14 cellular contexts compared by ENCODE assay signal in genomic region chr12:110590059-110590458, GRCh38. TPM values are rescaled to one million over a fixed set of nuclear protein-coding genes. Genes with fewer than 3 reads are reported as not detected.
DNase-seq lines count a peak whose midpoint lies in the region; ATAC-seq and TF ChIP-seq lines count a peak whose summit lies in the region.
"Had no signal": no experiment of that assay in that cellular context is flagged by ENCODE, and none has a peak within 500 bp of the region (broad histone marks: within the 10 kb centered on the region; RNA-seq: fewer than 3 reads in every experiment).

No MANE protein-coding gene starts in this region.

- H3K36me3 Mint-ChIP-seq in activated T-helper 2 cell treated with anti-CD3 and anti-CD28 coated beads, Interferon-gamma antibody, Interleukin-2, Interleukin-4, amounts not matched to agents 10 μg/mL and 5 μg/mL and 100 μg/mL, durations not matched to agents 14 hours and 24 hours and 36 hours (ENCODE audit: low read depth) = no peaks in the 10 kb centered on the region

- no peaks in the 10 kb centered on the region for H3K27me3 Mint-ChIP-seq in activated T-helper 2 cell treated with anti-CD3 and anti-CD28 coated beads, Interferon-gamma antibody, Interleukin-2, Interleukin-4, amounts not matched to agents 10 μg/mL and 5 μg/mL and 100 μg/mL, durations not matched to agents 14 hours and 24 hours and 36 hours (ENCODE audit: low read depth)

- WGBS in heart right ventricle, 2 donors = 100% methylated on average over 1 of the region's 1 CpG
- 95% methylated on average over 1 of the region's 1 CpG for WGBS in right cardiac atrium
- WGBS in upper lobe of left lung, 2 donors = 83 to 100% methylated on average over 1 of the region's 1 CpG

- TF ChIP-seq EP300 in upper lobe of left lung (IDR thresholded peaks at IDR 0.05) = no peak

- DNase-seq in heart right ventricle (no peak), right cardiac atrium (no peak), upper lobe of left lung (no peak), AG20443 (ENCODE audit: low spot score) (no peak), NCI-H2171 treated with DMSO at 0.1 percent for 48 hours (lab: John Stamatoyannopoulos, UW) (no peak), NCI-H748 treated with DMSO at 0.1 percent for 48 hours (lab: John Stamatoyannopoulos, UW) (no peak)
- DNase-seq in activated T-helper 2 cell treated with anti-CD3 and anti-CD28 coated beads, Interferon-gamma antibody, Interleukin-2, Interleukin-4, amounts not matched to agents 10 μg/mL and 5 μg/mL and 100 μg/mL, durations not matched to agents 14 hours and 24 hours and 36 hours (ENCODE audit: low spot score) = no peak
- DNase-seq: activated effector memory CD4-positive, alpha-beta T cell treated with anti-CD3 and anti-CD28 coated beads, Interleukin-2, amount 50 U/mL, for 16 hours; caudate nucleus; DMS79; NCI-H2171; uterus had no signal

- no peak overlapping the region for H3K4me3 Mint-ChIP-seq in activated T-helper 2 cell treated with anti-CD3 and anti-CD28 coated beads, Interferon-gamma antibody, Interleukin-2, Interleukin-4, amounts not matched to agents 10 μg/mL and 5 μg/mL and 100 μg/mL, durations not matched to agents 14 hours and 24 hours and 36 hours (ENCODE audit: low read depth)

- peaks cover 3 to 45% (median 22%) of the 10 kb centered on the region in 9 donors for H3K4me1 ChIP-seq in heart right ventricle
- H3K4me1 ChIP-seq in right cardiac atrium (ENCODE audit: control insufficient read depth, insufficient read depth, low read length) = no peaks in the 10 kb centered on the region
- H3K4me1 ChIP-seq in muscle layer of duodenum (ENCODE audit: control insufficient read depth in 1 of 2, insufficient read depth in 2 of 2, low read length in 2 of 2) = peaks cover 12 to 14% of the 10 kb centered on the region in 2 donors
- H3K4me1 ChIP-seq in upper lobe of left lung = peaks cover 23 to 48% (median 31%) of the 10 kb centered on the region in 4 donors
- H3K4me1 ChIP-seq: uterus had no signal

- no peak overlapping the region for H3K4me3 ChIP-seq in heart right ventricle
- H3K4me3 ChIP-seq in right cardiac atrium (ENCODE audit: low read length) = no peak overlapping the region
- no peak overlapping the region for H3K4me3 ChIP-seq in muscle layer of duodenum (ENCODE audit: low read depth in 1 of 2, low read length in 2 of 2)
- no peak overlapping the region for H3K4me3 ChIP-seq in upper lobe of left lung
- H3K4me3 ChIP-seq: lung, uterus had no signal

- H3K27ac ChIP-seq in heart right ventricle = peak overlapping the region in 7 of 10 donors; percentile 25 to 91 (median 70)
- H3K27ac ChIP-seq in right cardiac atrium (ENCODE audit: low read length) = no peak overlapping the region
- H3K27ac ChIP-seq in muscle layer of duodenum (ENCODE audit: low read length) = peak overlapping the region; percentile 64
- H3K27ac ChIP-seq in upper lobe of left lung = peak overlapping the region; percentile 79 to 87 (median 84)

- no peaks in the 10 kb centered on the region for H3K9me3 ChIP-seq in heart right ventricle
- H3K9me3 ChIP-seq in right cardiac atrium (ENCODE audit: control insufficient read depth, low read length) = no peaks in the 10 kb centered on the region
- no peaks in the 10 kb centered on the region for H3K9me3 ChIP-seq in muscle layer of duodenum (ENCODE audit: control insufficient read depth in 1 of 2, low read length in 2 of 2)
- H3K9me3 ChIP-seq in upper lobe of left lung = no peaks in the 10 kb centered on the region
- H3K9me3 ChIP-seq: uterus had no signal

- H3K9me3 Mint-ChIP-seq in activated T-helper 2 cell treated with anti-CD3 and anti-CD28 coated beads, Interferon-gamma antibody, Interleukin-2, Interleukin-4, amounts not matched to agents 10 μg/mL and 5 μg/mL and 100 μg/mL, durations not matched to agents 14 hours and 24 hours and 36 hours = no peaks in the 10 kb centered on the region

- ATAC-seq in heart right ventricle = no peak
- no peak for ATAC-seq in right cardiac atrium
- ATAC-seq in upper lobe of left lung (ENCODE audit: low FRiP score in 2 of 2) = no peak

- H3K4me1 Mint-ChIP-seq in activated T-helper 2 cell treated with anti-CD3 and anti-CD28 coated beads, Interferon-gamma antibody, Interleukin-2, Interleukin-4, amounts not matched to agents 10 μg/mL and 5 μg/mL and 100 μg/mL, durations not matched to agents 14 hours and 24 hours and 36 hours (ENCODE audit: low read depth) = peaks cover 28% of the 10 kb centered on the region

- H3K36me3 ChIP-seq in heart right ventricle (no peaks in the 10 kb centered on the region), muscle layer of duodenum (ENCODE audit: control insufficient read depth in 1 of 2, insufficient read depth in 2 of 2, low read length in 2 of 2) (no peaks in the 10 kb centered on the region), upper lobe of left lung (no peaks in the 10 kb centered on the region)
- H3K36me3 ChIP-seq: uterus had no signal

- intact Hi-C loops in heart right ventricle (cut with DNase I) = no loop called here
- intact Hi-C loops in right cardiac atrium (cut with DNase I) = no loop called here
- intact Hi-C loops in activated T-helper 2 cell treated with anti-CD3 and anti-CD28 coated beads, Interferon-gamma antibody, Interleukin-2, Interleukin-4, amounts not matched to agents 10 μg/mL and 5 μg/mL and 100 μg/mL, durations not matched to agents 14 hours and 24 hours and 36 hours (cut with micrococcal nuclease) = no loop called here

- TF ChIP-seq POLR2A in upper lobe of left lung (IDR thresholded peaks at IDR 0.05) = no peak

- peak overlapping the region; percentile 84 for H3K27ac Mint-ChIP-seq in activated T-helper 2 cell treated with anti-CD3 and anti-CD28 coated beads, Interferon-gamma antibody, Interleukin-2, Interleukin-4, amounts not matched to agents 10 μg/mL and 5 μg/mL and 100 μg/mL, durations not matched to agents 14 hours and 24 hours and 36 hours

- TF ChIP-seq CTCF in heart right ventricle (IDR thresholded peaks at IDR 0.05) (no peak), upper lobe of left lung (IDR thresholded peaks at IDR 0.05) (no peak)

- H3K27me3 ChIP-seq in heart right ventricle (no peaks in the 10 kb centered on the region), right cardiac atrium (ENCODE audit: control insufficient read depth, insufficient read depth) (no peaks in the 10 kb centered on the region), muscle layer of duodenum (ENCODE audit: low read depth, low read length) (no peaks in the 10 kb centered on the region), upper lobe of left lung (no peaks in the 10 kb centered on the region)
- H3K27me3 ChIP-seq: uterus had no signal

RNA-seq across cellular contexts. Expression of gene PPTC7, which starts 6.9 kb away (rescaled TPM):
- total RNA-seq in heart right ventricle = 100 to 1,000 TPM in 1 of 10 donors, 10 to 100 TPM in 9; 66.0 to 162 (median 79.4) TPM
- polyA plus RNA-seq in heart right ventricle = 10 to 100 TPM; 18.9 to 20.4 TPM
- 10 to 100 TPM; 46.6 to 82.8 (median 56.6) TPM for total RNA-seq in right cardiac atrium
- 31.5 TPM for polyA plus RNA-seq in right cardiac atrium
- total RNA-seq in activated T-helper 2 cell treated with anti-CD3 and anti-CD28 coated beads, Interferon-gamma antibody, Interleukin-2, Interleukin-4, amounts not matched to agents 10 μg/mL and 5 μg/mL and 100 μg/mL, durations not matched to agents 14 hours and 24 hours and 36 hours = 41.7 and 42.4 TPM in 2 replicates
- total RNA-seq in upper lobe of left lung = 10 to 100 TPM; 22.0 to 40.8 (median 25.2) TPM

RNA-seq across cellular contexts. Expression of gene TCTN1, which starts 23.9 kb away (rescaled TPM):
- total RNA-seq in heart right ventricle (10 to 100 TPM; 14.2 to 31.9 (median 25.2) TPM), right cardiac atrium (10 to 100 TPM; 37.0 to 47.0 (median 42.4) TPM), upper lobe of left lung (10 to 100 TPM; 21.6 to 50.8 (median 42.6) TPM)
- polyA plus RNA-seq in heart right ventricle (10 to 100 TPM; 16.2 to 49.6 TPM), right cardiac atrium (33.7 TPM)
- total RNA-seq in activated T-helper 2 cell treated with anti-CD3 and anti-CD28 coated beads, Interferon-gamma antibody, Interleukin-2, Interleukin-4, amounts not matched to agents 10 μg/mL and 5 μg/mL and 100 μg/mL, durations not matched to agents 14 hours and 24 hours and 36 hours = 5.1 and 6.6 TPM in 2 replicates
